25 cellular contexts compared by ENCODE assay signal in genomic region chr22:49298834-49299750, GRCh38.
A peak's percentile ranks its signal among the peaks of the same experiment; 100 is the strongest.
DNase-seq lines count a peak whose midpoint lies in the region; TF ChIP-seq lines count a peak whose summit lies in the region.
"Had no signal": no experiment of that assay in that cellular context is flagged by ENCODE, and none has a peak within 500 bp of the region (broad histone marks: within the 10 kb centered on the region; RNA-seq: fewer than 3 reads in every experiment).

No MANE protein-coding gene starts in this region.

- H3K4me3 Mint-ChIP-seq in activated T-cell treated with anti-CD3 and anti-CD28 coated beads, Interleukin-2, amount 50 U/mL, for 24 hours = no peak overlapping the region
- no peak overlapping the region for H3K4me3 Mint-ChIP-seq in mesothelial cell of epicardium
- H3K4me3 Mint-ChIP-seq: activated naive CD8-positive, alpha-beta T cell treated with anti-CD3 and anti-CD28 coated beads, Interleukin-2, amount 50 U/mL, for 24 hours; effector memory CD8-positive, alpha-beta T cell; GM23338; natural killer cell treated with Interleukin-12 subunit alpha and Interleukin-12 subunit beta and Interleukin-15 and Interleukin-18, amount 100 ng/mL, for 72 hours had no signal

- TF ChIP-seq CTCF in mesothelial cell of epicardium (IDR thresholded peaks at IDR 0.05; ENCODE audit: unreplicated experiment) (no peak), tibial artery (IDR thresholded peaks at IDR 0.05) (no peak)

- peaks cover 0 to 15% (median 0%) of the 10 kb centered on the region in 3 donors for H3K9me3 ChIP-seq in tibial artery
- H3K9me3 ChIP-seq: pancreas, upper lobe of left lung had no signal

- H3K27me3 Mint-ChIP-seq in activated T-cell treated with anti-CD3 and anti-CD28 coated beads, Interleukin-2, amount 50 U/mL, for 24 hours = peaks cover 19% of the 10 kb centered on the region
- peaks cover 27% of the 10 kb centered on the region for H3K27me3 Mint-ChIP-seq in mesothelial cell of epicardium (ENCODE audit: low read depth)

- H3K4me1 Mint-ChIP-seq in activated T-cell treated with anti-CD3 and anti-CD28 coated beads, Interleukin-2, amount 50 U/mL, for 24 hours (ENCODE audit: low read depth) = no peaks in the 10 kb centered on the region
- H3K4me1 Mint-ChIP-seq in mesothelial cell of epicardium = peaks cover 3% of the 10 kb centered on the region
- H3K4me1 Mint-ChIP-seq: activated naive CD8-positive, alpha-beta T cell treated with anti-CD3 and anti-CD28 coated beads, Interleukin-2, amount 50 U/mL, for 24 hours; GM23338 had no signal

- intact Hi-C loops in tibial artery (cut with DNase I; ENCODE audit: low total_unique reads) = no loop called here

- H3K27me3 ChIP-seq in tibial artery = peaks cover 0 to 5% of the 10 kb centered on the region in 2 donors
- H3K27me3 ChIP-seq: foreskin keratinocyte, pancreas had no signal

- H3K9me3 Mint-ChIP-seq in activated T-cell treated with anti-CD3 and anti-CD28 coated beads, Interleukin-2, amount 50 U/mL, for 24 hours = peaks cover 6% of the 10 kb centered on the region
- peaks cover 7% of the 10 kb centered on the region for H3K9me3 Mint-ChIP-seq in mesothelial cell of epicardium
- H3K9me3 Mint-ChIP-seq: GM23338; natural killer cell treated with Interleukin-12 subunit alpha and Interleukin-12 subunit beta and Interleukin-15 and Interleukin-18, amount 100 ng/mL, for 72 hours had no signal

- H3K27ac Mint-ChIP-seq in activated T-cell treated with anti-CD3 and anti-CD28 coated beads, Interleukin-2, amount 50 U/mL, for 24 hours = no peak overlapping the region
- no peak overlapping the region for H3K27ac Mint-ChIP-seq in mesothelial cell of epicardium
- H3K27ac Mint-ChIP-seq: activated naive CD8-positive, alpha-beta T cell treated with anti-CD3 and anti-CD28 coated beads, Interleukin-2, amount 50 U/mL, for 24 hours; effector memory CD8-positive, alpha-beta T cell; GM23338; natural killer cell treated with Interleukin-12 subunit alpha and Interleukin-12 subunit beta and Interleukin-15 and Interleukin-18, amount 100 ng/mL, for 72 hours had no signal

- no peaks in the 10 kb centered on the region for H3K36me3 ChIP-seq in tibial artery
- H3K36me3 ChIP-seq: left lung, pancreas, sigmoid colon, upper lobe of left lung had no signal

- H3K27ac ChIP-seq in tibial artery = no peak overlapping the region
- H3K27ac ChIP-seq: foreskin keratinocyte, left lung, pancreas, sigmoid colon, upper lobe of left lung had no signal

- no peaks in the 10 kb centered on the region for H3K36me3 Mint-ChIP-seq in activated T-cell treated with anti-CD3 and anti-CD28 coated beads, Interleukin-2, amount 50 U/mL, for 24 hours (ENCODE audit: low read depth)
- no peaks in the 10 kb centered on the region for H3K36me3 Mint-ChIP-seq in mesothelial cell of epicardium
- H3K36me3 Mint-ChIP-seq: natural killer cell treated with Interleukin-12 subunit alpha and Interleukin-12 subunit beta and Interleukin-15 and Interleukin-18, amount 100 ng/mL, for 72 hours had no signal

- peak; percentile 8 for DNase-seq in activated T-cell treated with anti-CD3 and anti-CD28 coated beads, Interleukin-2, amount 50 U/mL, for 24 hours
- DNase-seq in activated T-cell treated with anti-CD3 and anti-CD28 coated beads, Interleukin-2, amount 50 U/mL, for 48 hours = no peak
- peak; percentile 30 for DNase-seq in SW480 (ENCODE audit: low spot score)
- peak; percentile 7 to 29 for DNase-seq in mesothelial cell of epicardium (ENCODE audit: low spot score in 2 of 2, unreplicated experiment in 2 of 2)
- DNase-seq in tibial artery = peak; percentile 11 to 51
- no peak for DNase-seq in SKM-1 (lab: John Stamatoyannopoulos, UW; ENCODE audit: unreplicated experiment)
- DNase-seq in NCI-H2081 treated with DMSO at 0.1 percent for 48 hours (lab: John Stamatoyannopoulos, UW) = no peak
- no peak for DNase-seq in NCI-H187 treated with DMSO at 0.1 percent for 48 hours (lab: John Stamatoyannopoulos, UW)
- DNase-seq: activated CD4-positive, alpha-beta T cell treated with anti-CD3 and anti-CD28 coated beads for 48 hours; activated gamma-delta T cell; activated naive CD8-positive, alpha-beta T cell treated with anti-CD3 and anti-CD28 coated beads, Interleukin-2, amount 50 U/mL, for 24 hours; COR-L47; effector memory CD8-positive, alpha-beta T cell; foreskin keratinocyte; KG1; NCI-H1436; NCI-H510A; NK-92 treated with Interleukin-12 subunit alpha and Interleukin-12 subunit beta, amount 100 ng/mL, for 24 hours; sigmoid colon had no signal

- H3K4me1 ChIP-seq in tibial artery = no peaks in the 10 kb centered on the region
- H3K4me1 ChIP-seq: foreskin keratinocyte, left lung, pancreas, sigmoid colon, upper lobe of left lung had no signal

- no peak overlapping the region for H3K4me3 ChIP-seq in tibial artery
- H3K4me3 ChIP-seq: GM12878, GM23338, left lung, pancreas, sigmoid colon, upper lobe of left lung had no signal

Comparison
In these comparisons a context has a peak if more than half of its experiments do, and no peak if none do; other contexts are left out.
1. DNase-seq: peak in activated T-cell treated with anti-CD3 and anti-CD28 coated beads, Interleukin-2, amount 50 U/mL, for 24 hours (single experiment), SW480 (single experiment), mesothelial cell of epicardium (2 of 2) and tibial artery (2 of 2); none in activated T-cell treated with anti-CD3 and anti-CD28 coated beads, Interleukin-2, amount 50 U/mL, for 48 hours (0 of 2), SKM-1 (single experiment), NCI-H2081 treated with DMSO at 0.1 percent for 48 hours (single experiment) and NCI-H187 treated with DMSO at 0.1 percent for 48 hours (single experiment).